ENCODE assay signal across 14 cellular contexts in genomic region chr7:146656988-146657387, GRCh38.
DNase-seq lines count a peak whose midpoint lies in the region; TF ChIP-seq lines count a peak whose summit lies in the region.
"Had no signal": no experiment of that assay in that cellular context is flagged by ENCODE, and none has a peak within 500 bp of the region (broad histone marks: within the 10 kb centered on the region; RNA-seq: fewer than 3 reads in every experiment).

No MANE protein-coding gene starts in this region.

- TF ChIP-seq CTCF in BE2C (IDR thresholded peaks at IDR 0.05; ENCODE audit: low read depth, low read length) (peak; percentile 26), choroid plexus epithelial cell (conservative IDR thresholded peaks at IDR 0.05; ENCODE audit: low read depth, low read length) (no peak)

- 0 out of 2 replicates have a peak, but pooled peaks cover 2% of the 10 kb centered on the region for H3K27me3 ChIP-seq in BE2C
- H3K27me3 ChIP-seq: upper lobe of left lung had no signal

- no peaks in the 10 kb centered on the region for H3K36me3 ChIP-seq in BE2C
- H3K36me3 ChIP-seq: upper lobe of left lung had no signal

- no peaks in the 10 kb centered on the region for H3K9me3 ChIP-seq in BE2C
- H3K9me3 ChIP-seq: upper lobe of left lung had no signal

- no peak for DNase-seq in BE2C
- peak; percentile 44 for DNase-seq in DMS53 (lab: John Stamatoyannopoulos, UW)
- DNase-seq in NCI-H446 treated with DMSO at 0.1 percent for 48 hours (lab: John Stamatoyannopoulos, UW) = peak; percentile 18
- DNase-seq in choroid plexus epithelial cell (ENCODE audit: low read depth) = peak; percentile 31
- no peak for DNase-seq in SW 1271 (lab: John Stamatoyannopoulos, UW)
- no peak for DNase-seq in COLO829 (ENCODE audit: low spot score)
- DNase-seq in activated CD8-positive, alpha-beta memory T cell treated with anti-CD3 and anti-CD28 coated beads for 24 hours = no peak
- DNase-seq: activated CD4-positive, alpha-beta T cell treated with anti-CD3 and anti-CD28 coated beads for 36 hours; dermis blood vessel endothelial cell; HFFc6; naive thymus-derived CD4-positive, alpha-beta T cell; stimulated activated CD4-positive, alpha-beta T cell treated with anti-CD3 and anti-CD28 coated beads, Interleukin-2, amount 100 ng/mL, for 24 hours; upper lobe of left lung had no signal

- no peak overlapping the region for H3K4me3 ChIP-seq in BE2C (ENCODE audit: low read depth, low read length)
- no peak overlapping the region for H3K4me3 ChIP-seq in choroid plexus epithelial cell (ENCODE audit: low read depth, low read length)
- H3K4me3 ChIP-seq: upper lobe of left lung had no signal

- 0 out of 2 replicates have a peak, but pooled peaks cover 2% of the 10 kb centered on the region for H3K4me1 ChIP-seq in BE2C
- H3K4me1 ChIP-seq: parathyroid adenoma had no signal

Comparison
In these comparisons a context has a peak if more than half of its experiments do, and no peak if none do; other contexts are left out.
1. DNase-seq: peak in DMS53 (single experiment), NCI-H446 treated with DMSO at 0.1 percent for 48 hours (single experiment) and choroid plexus epithelial cell (single experiment); none in BE2C (single experiment), SW 1271 (0 of 2), COLO829 (single experiment) and activated CD8-positive, alpha-beta memory T cell treated with anti-CD3 and anti-CD28 coated beads for 24 hours (single experiment).